9 cellular contexts compared by ENCODE assay signal in genomic region chr14:23322568-23323517, GRCh38. TPM values are rescaled to one million over a fixed set of nuclear protein-coding genes. Genes with fewer than 3 reads are reported as not detected.
DNase-seq lines count a peak whose midpoint lies in the region; ATAC-seq, FAIRE-seq and TF ChIP-seq lines count a peak whose summit lies in the region.
"Had no signal": no experiment of that assay in that cellular context is flagged by ENCODE, and none has a peak within 500 bp of the region (broad histone marks: within the 10 kb centered on the region; RNA-seq: fewer than 3 reads in every experiment).

No MANE protein-coding gene starts in this region.

- H4K20me1 ChIP-seq in astrocyte (ENCODE audit: insufficient read depth, low read length) (peaks cover 40% of the 10 kb centered on the region), HepG2 (ENCODE audit: insufficient read depth, low read length) (peaks cover 11% of the 10 kb centered on the region; the same call in 1 of the 2 replicates)

- H3K36me3 ChIP-seq in astrocyte (ENCODE audit: insufficient read depth, low read length), result peaks cover 23% of the 10 kb centered on the region
- peaks cover 18 to 36% of the 10 kb centered on the region in 2 experiments for H3K36me3 ChIP-seq in HepG2 (replicated peaks in 1 of 2; ENCODE audit: control insufficient read depth in 1 of 2, insufficient read depth in 2 of 2, low read length in 2 of 2)
- H3K36me3 ChIP-seq in thymus (ENCODE audit: control insufficient read depth, insufficient read depth), result peaks cover 29% of the 10 kb centered on the region

- no peaks in the 10 kb centered on the region for H3K27me3 ChIP-seq in astrocyte (ENCODE audit: insufficient read depth, low read length)
- H3K27me3 ChIP-seq in HepG2 (ENCODE audit: control insufficient read depth in 1 of 2, insufficient read depth in 2 of 2, low read length in 2 of 2), result peaks cover 0 to 6% of the 10 kb centered on the region in 2 experiments; a peak in 2 of 5 replicates
- no peaks in the 10 kb centered on the region for H3K27me3 ChIP-seq in thymus (ENCODE audit: control insufficient read depth, insufficient read depth)

- in situ Hi-C loops in HepG2 (cut with HindIII; ENCODE audit: extremely low pct_ligation_motif_present, low pct_unique_long_range_greater_than_20kb), result loop anchor here (5.0 to 25.0 kb wide), 2 partner anchors 234 to 814 kb away; partner anchors contain the start of genes EMC9, FITM1, PSME1 and PSME2

- H2AFZ ChIP-seq in astrocyte (ENCODE audit: low read depth, low read length), result no peak overlapping the region
- H2AFZ ChIP-seq in HepG2 (ENCODE audit: low read length), result no peak overlapping the region

- POLR2A ChIA-PET in HepG2 (lab: Yijun Ruan, JAX), result interaction anchor here (0.7 to 13.2 kb wide), 45 partner anchors 13 to 1119 kb away, joined by 3 to 1053 read pairs (median 10); partner anchors contain the start of genes ACIN1, AJUBA, AP1G2 and BCL2L2

- peak overlapping the region; percentile 88 for H3K4me2 ChIP-seq in astrocyte (ENCODE audit: low read length)
- peak overlapping the region; percentile 96 for H3K4me2 ChIP-seq in HepG2 (ENCODE audit: low read depth, low read length)

- peaks cover 14% of the 10 kb centered on the region for H3K4me1 ChIP-seq in astrocyte (ENCODE audit: insufficient read depth, low read length)
- peaks cover 41% of the 10 kb centered on the region for H3K4me1 ChIP-seq in HepG2 (ENCODE audit: insufficient read depth, low read length)
- peaks cover 10% of the 10 kb centered on the region for H3K4me1 ChIP-seq in thymus (ENCODE audit: control insufficient read depth, insufficient read depth, low read length)

- H3K36me3 Mint-ChIP-seq in activated CD8-positive, alpha-beta memory T cell treated with anti-CD3 and anti-CD28 coated beads, Interleukin-2, amount 10 ng/mL, durations not matched to agents 7 days and 5 days, result peaks cover 35% of the 10 kb centered on the region
- H3K36me3 Mint-ChIP-seq in astrocyte (ENCODE audit: low read depth, unreplicated experiment), result peaks cover 12% of the 10 kb centered on the region

- H3K9me3 ChIP-seq in astrocyte (ENCODE audit: insufficient read depth, low read depth, low read length) (no peaks in the 10 kb centered on the region), HepG2 (ENCODE audit: low read length) (no peaks in the 10 kb centered on the region), thymus (ENCODE audit: control insufficient read depth) (no peaks in the 10 kb centered on the region)

- no peak for ATAC-seq in activated CD8-positive, alpha-beta memory T cell treated with anti-CD3 and anti-CD28 coated beads, Interleukin-2, amount 10 ng/mL, durations not matched to agents 7 days and 5 days
- ATAC-seq in HepG2, result no peak

- no peak for FAIRE-seq in astrocyte (lab: Jason Lieb, UNC)
- FAIRE-seq in HepG2 (lab: Jason Lieb, UNC), result no peak

- peak overlapping the region; percentile 91 for H3K27ac Mint-ChIP-seq in activated CD8-positive, alpha-beta memory T cell treated with anti-CD3 and anti-CD28 coated beads, Interleukin-2, amount 10 ng/mL, durations not matched to agents 7 days and 5 days
- peak overlapping the region; percentile 92 for H3K27ac Mint-ChIP-seq in astrocyte (ENCODE audit: unreplicated experiment)

- TF ChIP-seq RAD21 in HepG2 (CRISPR knock-in tag; IDR thresholded peaks at IDR 0.05), result peak; percentile 29; the same call in 1 of the 2 replicates

- no peaks in the 10 kb centered on the region for H3K9me3 Mint-ChIP-seq in activated CD8-positive, alpha-beta memory T cell treated with anti-CD3 and anti-CD28 coated beads, Interleukin-2, amount 10 ng/mL, durations not matched to agents 7 days and 5 days (ENCODE audit: low read depth)
- no peaks in the 10 kb centered on the region for H3K9me3 Mint-ChIP-seq in astrocyte (ENCODE audit: unreplicated experiment)

- H3K4me3 Mint-ChIP-seq in activated CD8-positive, alpha-beta memory T cell treated with anti-CD3 and anti-CD28 coated beads, Interleukin-2, amount 10 ng/mL, durations not matched to agents 7 days and 5 days, result peak overlapping the region; percentile 91
- peak overlapping the region; percentile 88 for H3K4me3 Mint-ChIP-seq in astrocyte (ENCODE audit: unreplicated experiment)

- H3K27me3 Mint-ChIP-seq in activated CD8-positive, alpha-beta memory T cell treated with anti-CD3 and anti-CD28 coated beads, Interleukin-2, amount 10 ng/mL, durations not matched to agents 7 days and 5 days, result no peaks in the 10 kb centered on the region
- H3K27me3 Mint-ChIP-seq in astrocyte (ENCODE audit: low read depth, unreplicated experiment), result no peaks in the 10 kb centered on the region

- TF ChIP-seq EP300 in HepG2 (IDR thresholded peaks at IDR 0.05; ENCODE audit: low read depth in 2 of 2, low read length in 2 of 2) (no peak), HepG2 (CRISPR knock-in tag; IDR thresholded peaks at IDR 0.05; ENCODE audit: borderline replicate concordance) (no peak)

- H3K9ac ChIP-seq in astrocyte (ENCODE audit: low read length), result peak overlapping the region; percentile 98
- H3K9ac ChIP-seq in HepG2 (ENCODE audit: insufficient read depth, low read depth, low read length), result peak overlapping the region; percentile 99

- CTCF ChIA-PET in activated CD8-positive, alpha-beta memory T cell treated with anti-CD3 and anti-CD28 coated beads, Interleukin-2, amount 10 ng/mL, durations not matched to agents 7 days and 5 days (lab: Charles Lee), result interaction anchor here (0.9 to 10.7 kb wide), 8 partner anchors 21 to 247 kb away, joined by 3 to 119 read pairs (median 4); partner anchors contain the start of genes ACIN1, C14orf119, HOMEZ and PPP1R3E
- CTCF ChIA-PET in HepG2 (lab: Yijun Ruan, JAX; ENCODE audit: low intra/inter-chr PET ratio, low total read pairs), result interaction anchor here (1.5 to 1.9 kb wide), 2 partner anchors 17 to 22 kb away, joined by 4 to 7 read pairs; partner anchors contain the start of gene BCL2L2

- TF ChIP-seq CTCF in astrocyte (IDR thresholded peaks at IDR 0.05; ENCODE audit: insufficient read depth, low read depth, low read length), result no peak
- no peak for TF ChIP-seq CTCF in HepG2 (CRISPR knock-in tag; IDR thresholded peaks at IDR 0.05)

- DNase-seq in activated CD8-positive, alpha-beta memory T cell treated with anti-CD3 and anti-CD28 coated beads, Interleukin-2, amount 10 ng/mL, durations not matched to agents 7 days and 5 days, result no peak
- DNase-seq in activated CD8-positive, alpha-beta memory T cell treated with anti-CD3 and anti-CD28 coated beads, Interleukin-2, amount 50 U/mL, for 48 hours, result no peak
- no peak for DNase-seq in astrocyte (ENCODE audit: low read depth)
- no peak for DNase-seq in HepG2 (ENCODE audit: low spot score)
- DNase-seq in NCI-H774 (lab: John Stamatoyannopoulos, UW), result no peak
- no peak for DNase-seq in stimulated activated CD4-positive, alpha-beta T cell treated with anti-CD3 and anti-CD28 coated beads, Interleukin-1b, Interleukin-23, amount 100 ng/mL, for 48 hours
- no peak for DNase-seq in effector CD4-positive, alpha-beta T cell
- DNase-seq: COR-L47 had no signal

- H3K79me2 ChIP-seq in astrocyte (ENCODE audit: insufficient read depth, low read length) (peaks cover 33% of the 10 kb centered on the region), HepG2 (ENCODE audit: insufficient read depth, low read length) (peaks cover 23% of the 10 kb centered on the region)

- TF ChIP-seq POLR2A in HepG2 (IDR thresholded peaks at IDR 0.05; ENCODE audit: insufficient read depth in 1 of 2, low read depth in 2 of 2, low read length in 2 of 2), result peak in 1 of 2 experiments; percentile 40; a peak in 2 of 4 replicates

- 46% methylated on average over 10 of the region's 10 CpGs for WGBS in HepG2 (ENCODE audit: low lambda C conversion rate)
- WGBS in thymus, result 72% methylated on average over 10 of the region's 10 CpGs

- H3K27ac ChIP-seq in astrocyte (ENCODE audit: low read depth, low read length) (peak overlapping the region; percentile 90), HepG2 (ENCODE audit: extremely low read length, insufficient read depth, low read length) (peak overlapping the region; percentile 95), thymus (ENCODE audit: low read depth) (no peak overlapping the region)

- H3K4me1 Mint-ChIP-seq in activated CD8-positive, alpha-beta memory T cell treated with anti-CD3 and anti-CD28 coated beads, Interleukin-2, amount 10 ng/mL, durations not matched to agents 7 days and 5 days, result peaks cover 32% of the 10 kb centered on the region
- H3K4me1 Mint-ChIP-seq in astrocyte (ENCODE audit: low read depth, unreplicated experiment), result peaks cover 11% of the 10 kb centered on the region

- TSS peak; percentile 46 for BruUV-seq in HepG2 (replicated peaks; lab: Mats Ljungman, UMichigan)

- H3K4me3 ChIP-seq in astrocyte (ENCODE audit: insufficient read depth, low read depth, low read length), result peak overlapping the region; percentile 87
- peak overlapping the region; percentile 79 to 99 (median 98) for H3K4me3 ChIP-seq in HepG2 (replicated peaks in 1 of 3; ENCODE audit: insufficient read depth in 1 of 3, low read depth in 2 of 3, low read length in 3 of 3)
- peak overlapping the region; percentile 96 for H3K4me3 ChIP-seq in thymus (ENCODE audit: low read length)

- intact Hi-C loops in HepG2 (cut with micrococcal nuclease; ENCODE audit: unreplicated experiment), result loop anchor here (2.0 kb wide), 1 partner anchor 234 kb away; the partner anchor contains the start of gene THTPA

RNA-seq across cellular contexts. Expression of gene PABPN1, which starts 1.6 kb away (rescaled TPM):
- 100 to 1,000 TPM; 225 to 269 TPM for total RNA-seq in activated CD8-positive, alpha-beta memory T cell treated with anti-CD3 and anti-CD28 coated beads, Interleukin-2, amount 10 ng/mL, durations not matched to agents 7 days and 5 days
- total RNA-seq in astrocyte (147 and 162 TPM in 2 replicates), HepG2 (2016; rRNA removed; fragmentation: Illumina TruSeq; extraction: Trizol) (173 and 233 TPM in 2 replicates)
- 164 and 170 TPM in 2 replicates for total RNA-seq in HepG2 (2016; cell fraction: cytosol; rRNA removed; fragmentation: Illumina TruSeq; extraction: Trizol; ENCODE audit: low read depth)
- 151 and 261 TPM in 2 replicates for total RNA-seq in HepG2 (2016; cell fraction: insoluble cytoplasmic fraction; rRNA removed; fragmentation: Illumina TruSeq; extraction: Trizol)
- 240 and 258 TPM in 2 replicates for total RNA-seq in HepG2 (2016; cell fraction: membrane; rRNA removed; fragmentation: Illumina TruSeq; extraction: Trizol)
- total RNA-seq in HepG2 (2016; cell fraction: nucleus; rRNA removed; fragmentation: Illumina TruSeq; extraction: Trizol), result 233 and 257 TPM in 2 replicates
- polyA plus RNA-seq in HepG2 (2011; rRNA removed) (524 and 560 TPM in 2 replicates), thymus (164 TPM)
- polyA plus RNA-seq in HepG2 (2011; cell fraction: cytosol; rRNA removed), result 223 and 254 TPM in 2 replicates
- polyA plus RNA-seq in HepG2 (2011; cell fraction: nucleus; rRNA removed), result 1,653 and 1,890 TPM in 2 replicates
- 250 and 273 TPM in 2 replicates for polyA plus RNA-seq in HepG2 (2012)
- polyA plus RNA-seq in HepG2 (2016; cell fraction: cytosol; fragmentation: Illumina TruSeq; extraction: Trizol; ENCODE audit: low read depth), result 203 and 217 TPM in 2 replicates
- polyA plus RNA-seq in HepG2 (2016; cell fraction: insoluble cytoplasmic fraction; fragmentation: Illumina TruSeq; extraction: Trizol; ENCODE audit: low read depth), result 267 and 292 TPM in 2 replicates
- 282 and 307 TPM in 2 replicates for polyA plus RNA-seq in HepG2 (2016; cell fraction: membrane; fragmentation: Illumina TruSeq; extraction: Trizol; ENCODE audit: low read depth)
- polyA plus RNA-seq in HepG2 (2016; cell fraction: nucleus; fragmentation: Illumina TruSeq; extraction: Trizol; ENCODE audit: insufficient read depth, low read depth), result 742 and 751 TPM in 2 replicates
- polyA minus RNA-seq in HepG2 (2011; rRNA and poly(A)+ RNA removed; ENCODE audit: low replicate concordance), result 87.7 and 98.1 TPM in 2 replicates
- 48.4 and 51.4 TPM in 2 replicates for polyA minus RNA-seq in HepG2 (2011; cell fraction: cytosol; rRNA and poly(A)+ RNA removed)
- polyA minus RNA-seq in HepG2 (2011; cell fraction: nucleus; rRNA and poly(A)+ RNA removed), result 305 and 331 TPM in 2 replicates

RNA-seq across cellular contexts. Expression of gene BCL2L2, which starts 16.2 kb away (rescaled TPM):
- total RNA-seq in activated CD8-positive, alpha-beta memory T cell treated with anti-CD3 and anti-CD28 coated beads, Interleukin-2, amount 10 ng/mL, durations not matched to agents 7 days and 5 days, result 1 to 10 TPM; 3.1 to 3.7 TPM
- total RNA-seq in astrocyte (19.6 and 21.4 TPM in 2 replicates), HepG2 (2016; rRNA removed; fragmentation: Illumina TruSeq; extraction: Trizol) (26.6 and 28.1 TPM in 2 replicates)
- 5.8 and 7.1 TPM in 2 replicates for total RNA-seq in HepG2 (2016; cell fraction: cytosol; rRNA removed; fragmentation: Illumina TruSeq; extraction: Trizol; ENCODE audit: low read depth)
- 23.5 and 29.8 TPM in 2 replicates for total RNA-seq in HepG2 (2016; cell fraction: insoluble cytoplasmic fraction; rRNA removed; fragmentation: Illumina TruSeq; extraction: Trizol)
- 24.4 and 25.0 TPM in 2 replicates for total RNA-seq in HepG2 (2016; cell fraction: membrane; rRNA removed; fragmentation: Illumina TruSeq; extraction: Trizol)
- total RNA-seq in HepG2 (2016; cell fraction: nucleus; rRNA removed; fragmentation: Illumina TruSeq; extraction: Trizol), result 38.0 and 39.0 TPM in 2 replicates
- polyA plus RNA-seq in HepG2 (2011; rRNA removed) (49.8 and 58.5 TPM in 2 replicates), thymus (20.6 TPM)
- 47.5 and 52.5 TPM in 2 replicates for polyA plus RNA-seq in HepG2 (2011; cell fraction: cytosol; rRNA removed)
- 125 and 134 TPM in 2 replicates for polyA plus RNA-seq in HepG2 (2011; cell fraction: nucleus; rRNA removed)
- polyA plus RNA-seq in HepG2 (2012), result 58.4 and 61.4 TPM in 2 replicates
- 5.0 and 5.6 TPM in 2 replicates for polyA plus RNA-seq in HepG2 (2016; cell fraction: cytosol; fragmentation: Illumina TruSeq; extraction: Trizol; ENCODE audit: low read depth)
- polyA plus RNA-seq in HepG2 (2016; cell fraction: insoluble cytoplasmic fraction; fragmentation: Illumina TruSeq; extraction: Trizol; ENCODE audit: low read depth), result 24.9 and 26.1 TPM in 2 replicates
- 16.9 and 17.1 TPM in 2 replicates for polyA plus RNA-seq in HepG2 (2016; cell fraction: membrane; fragmentation: Illumina TruSeq; extraction: Trizol; ENCODE audit: low read depth)
- polyA plus RNA-seq in HepG2 (2016; cell fraction: nucleus; fragmentation: Illumina TruSeq; extraction: Trizol; ENCODE audit: insufficient read depth, low read depth), result 62.1 and 68.2 TPM in 2 replicates
- 14.9 and 41.6 TPM in 2 replicates for polyA minus RNA-seq in HepG2 (2011; rRNA and poly(A)+ RNA removed; ENCODE audit: low replicate concordance)
- polyA minus RNA-seq in HepG2 (2011; cell fraction: cytosol; rRNA and poly(A)+ RNA removed), result 15.1 and 17.5 TPM in 2 replicates
- 64.5 and 72.0 TPM in 2 replicates for polyA minus RNA-seq in HepG2 (2011; cell fraction: nucleus; rRNA and poly(A)+ RNA removed)

RNA-seq across cellular contexts. Expression of gene PPP1R3E, which starts 20.2 kb away (rescaled TPM):
- total RNA-seq in activated CD8-positive, alpha-beta memory T cell treated with anti-CD3 and anti-CD28 coated beads, Interleukin-2, amount 10 ng/mL, durations not matched to agents 7 days and 5 days, result 10 to 100 TPM; 22.0 to 27.4 TPM
- total RNA-seq in astrocyte, result 2.1 and 3.6 TPM in 2 replicates
- 8.3 and 16.5 TPM in 2 replicates for total RNA-seq in HepG2 (2016; rRNA removed; fragmentation: Illumina TruSeq; extraction: Trizol)
- 2.5 and 3.0 TPM in 2 replicates for total RNA-seq in HepG2 (2016; cell fraction: cytosol; rRNA removed; fragmentation: Illumina TruSeq; extraction: Trizol; ENCODE audit: low read depth)
- 8.0 and 15.9 TPM in 2 replicates for total RNA-seq in HepG2 (2016; cell fraction: insoluble cytoplasmic fraction; rRNA removed; fragmentation: Illumina TruSeq; extraction: Trizol)
- 7.4 and 8.8 TPM in 2 replicates for total RNA-seq in HepG2 (2016; cell fraction: membrane; rRNA removed; fragmentation: Illumina TruSeq; extraction: Trizol)
- total RNA-seq in HepG2 (2016; cell fraction: nucleus; rRNA removed; fragmentation: Illumina TruSeq; extraction: Trizol), result 19.8 and 23.1 TPM in 2 replicates
- 22.5 and 26.5 TPM in 2 replicates for polyA plus RNA-seq in HepG2 (2011; rRNA removed)
- polyA plus RNA-seq in HepG2 (2011; cell fraction: cytosol; rRNA removed), result 7.4 and 8.8 TPM in 2 replicates
- polyA plus RNA-seq in HepG2 (2011; cell fraction: nucleus; rRNA removed), result 76.6 and 82.6 TPM in 2 replicates
- polyA plus RNA-seq in HepG2 (2012), result 17.5 and 26.4 TPM in 2 replicates
- polyA plus RNA-seq in HepG2 (2016; cell fraction: cytosol; fragmentation: Illumina TruSeq; extraction: Trizol; ENCODE audit: low read depth), result 3.7 and 5.1 TPM in 2 replicates
- polyA plus RNA-seq in HepG2 (2016; cell fraction: insoluble cytoplasmic fraction; fragmentation: Illumina TruSeq; extraction: Trizol; ENCODE audit: low read depth), result 11.7 and 14.7 TPM in 2 replicates
- polyA plus RNA-seq in HepG2 (2016; cell fraction: membrane; fragmentation: Illumina TruSeq; extraction: Trizol; ENCODE audit: low read depth), result 7.2 and 7.4 TPM in 2 replicates
- polyA plus RNA-seq in HepG2 (2016; cell fraction: nucleus; fragmentation: Illumina TruSeq; extraction: Trizol; ENCODE audit: insufficient read depth, low read depth), result 47.6 and 61.8 TPM in 2 replicates
- polyA minus RNA-seq in HepG2 (2011; rRNA and poly(A)+ RNA removed; ENCODE audit: low replicate concordance), result 10.2 and 19.7 TPM in 2 replicates
- 2.6 and 4.5 TPM in 2 replicates for polyA minus RNA-seq in HepG2 (2011; cell fraction: cytosol; rRNA and poly(A)+ RNA removed)
- 55.5 and 56.2 TPM in 2 replicates for polyA minus RNA-seq in HepG2 (2011; cell fraction: nucleus; rRNA and poly(A)+ RNA removed)
- 43.1 TPM for polyA plus RNA-seq in thymus

RNA-seq across cellular contexts. Expression of gene SLC22A17, which starts 29.8 kb away (rescaled TPM):
- 1 to 10 TPM; 1.7 to 2.8 TPM for total RNA-seq in activated CD8-positive, alpha-beta memory T cell treated with anti-CD3 and anti-CD28 coated beads, Interleukin-2, amount 10 ng/mL, durations not matched to agents 7 days and 5 days
- 29.3 and 39.5 TPM in 2 replicates for total RNA-seq in astrocyte
- 0.48 and 0.95 TPM in 2 replicates for total RNA-seq in HepG2 (2016; rRNA removed; fragmentation: Illumina TruSeq; extraction: Trizol)
- 0.30 TPM in 1 of 2 replicates, not detected in the other for total RNA-seq in HepG2 (2016; cell fraction: cytosol; rRNA removed; fragmentation: Illumina TruSeq; extraction: Trizol; ENCODE audit: low read depth)
- total RNA-seq in HepG2 (2016; cell fraction: insoluble cytoplasmic fraction; rRNA removed; fragmentation: Illumina TruSeq; extraction: Trizol), result 0.21 and 0.91 TPM in 2 replicates
- total RNA-seq in HepG2 (2016; cell fraction: membrane; rRNA removed; fragmentation: Illumina TruSeq; extraction: Trizol), result 0.12 and 0.31 TPM in 2 replicates
- total RNA-seq in HepG2 (2016; cell fraction: nucleus; rRNA removed; fragmentation: Illumina TruSeq; extraction: Trizol), result 1.2 TPM in 2 replicates
- 1.1 and 1.8 TPM in 2 replicates for polyA plus RNA-seq in HepG2 (2011; rRNA removed)
- 0.69 and 0.98 TPM in 2 replicates for polyA plus RNA-seq in HepG2 (2011; cell fraction: cytosol; rRNA removed)
- polyA plus RNA-seq in HepG2 (2011; cell fraction: nucleus; rRNA removed), result 9.4 and 11.6 TPM in 2 replicates
- polyA plus RNA-seq in HepG2 (2012), result 1.7 and 2.3 TPM in 2 replicates
- 0.12 and 0.14 TPM in 2 replicates for polyA plus RNA-seq in HepG2 (2016; cell fraction: cytosol; fragmentation: Illumina TruSeq; extraction: Trizol; ENCODE audit: low read depth)
- polyA plus RNA-seq in HepG2 (2016; cell fraction: insoluble cytoplasmic fraction; fragmentation: Illumina TruSeq; extraction: Trizol; ENCODE audit: low read depth), result 0.27 and 0.67 TPM in 2 replicates
- 0.16 and 0.19 TPM in 2 replicates for polyA plus RNA-seq in HepG2 (2016; cell fraction: membrane; fragmentation: Illumina TruSeq; extraction: Trizol; ENCODE audit: low read depth)
- 3.6 and 3.8 TPM in 2 replicates for polyA plus RNA-seq in HepG2 (2016; cell fraction: nucleus; fragmentation: Illumina TruSeq; extraction: Trizol; ENCODE audit: insufficient read depth, low read depth)
- 3.1 TPM in 1 of 2 replicates, not detected in the other for polyA minus RNA-seq in HepG2 (2011; rRNA and poly(A)+ RNA removed; ENCODE audit: low replicate concordance)
- polyA minus RNA-seq in HepG2 (2011; cell fraction: cytosol; rRNA and poly(A)+ RNA removed), result 0.59 and 1.5 TPM in 2 replicates
- polyA minus RNA-seq in HepG2 (2011; cell fraction: nucleus; rRNA and poly(A)+ RNA removed), result 0.99 and 1.9 TPM in 2 replicates
- 6.3 TPM for polyA plus RNA-seq in thymus

RNA-seq across cellular contexts. Expression of gene HOMEZ, which starts 36.9 kb away (rescaled TPM):
- 10 to 100 TPM; 11.4 to 12.4 TPM for total RNA-seq in activated CD8-positive, alpha-beta memory T cell treated with anti-CD3 and anti-CD28 coated beads, Interleukin-2, amount 10 ng/mL, durations not matched to agents 7 days and 5 days
- total RNA-seq in astrocyte (13.7 and 16.6 TPM in 2 replicates), HepG2 (2016; rRNA removed; fragmentation: Illumina TruSeq; extraction: Trizol) (13.6 and 14.5 TPM in 2 replicates)
- 11.3 and 13.1 TPM in 2 replicates for total RNA-seq in HepG2 (2016; cell fraction: cytosol; rRNA removed; fragmentation: Illumina TruSeq; extraction: Trizol; ENCODE audit: low read depth)
- total RNA-seq in HepG2 (2016; cell fraction: insoluble cytoplasmic fraction; rRNA removed; fragmentation: Illumina TruSeq; extraction: Trizol), result 10.5 and 16.1 TPM in 2 replicates
- total RNA-seq in HepG2 (2016; cell fraction: membrane; rRNA removed; fragmentation: Illumina TruSeq; extraction: Trizol), result 14.8 and 16.4 TPM in 2 replicates
- 10.9 and 15.9 TPM in 2 replicates for total RNA-seq in HepG2 (2016; cell fraction: nucleus; rRNA removed; fragmentation: Illumina TruSeq; extraction: Trizol)
- polyA plus RNA-seq in HepG2 (2011; rRNA removed) (31.8 and 35.0 TPM in 2 replicates), thymus (10.2 TPM)
- polyA plus RNA-seq in HepG2 (2011; cell fraction: cytosol; rRNA removed), result 26.7 and 26.8 TPM in 2 replicates
- polyA plus RNA-seq in HepG2 (2011; cell fraction: nucleus; rRNA removed), result 13.9 and 15.8 TPM in 2 replicates
- 11.3 and 15.2 TPM in 2 replicates for polyA plus RNA-seq in HepG2 (2012)
- 29.8 and 33.7 TPM in 2 replicates for polyA plus RNA-seq in HepG2 (2016; cell fraction: cytosol; fragmentation: Illumina TruSeq; extraction: Trizol; ENCODE audit: low read depth)
- 16.7 and 23.2 TPM in 2 replicates for polyA plus RNA-seq in HepG2 (2016; cell fraction: insoluble cytoplasmic fraction; fragmentation: Illumina TruSeq; extraction: Trizol; ENCODE audit: low read depth)
- 23.7 and 26.4 TPM in 2 replicates for polyA plus RNA-seq in HepG2 (2016; cell fraction: membrane; fragmentation: Illumina TruSeq; extraction: Trizol; ENCODE audit: low read depth)
- 20.7 and 24.1 TPM in 2 replicates for polyA plus RNA-seq in HepG2 (2016; cell fraction: nucleus; fragmentation: Illumina TruSeq; extraction: Trizol; ENCODE audit: insufficient read depth, low read depth)
- polyA minus RNA-seq in HepG2 (2011; rRNA and poly(A)+ RNA removed; ENCODE audit: low replicate concordance), result 56.0 and 72.1 TPM in 2 replicates
- polyA minus RNA-seq in HepG2 (2011; cell fraction: cytosol; rRNA and poly(A)+ RNA removed), result 22.0 and 25.8 TPM in 2 replicates
- polyA minus RNA-seq in HepG2 (2011; cell fraction: nucleus; rRNA and poly(A)+ RNA removed), result 19.6 and 28.8 TPM in 2 replicates
